8 cellular contexts compared by ENCODE assay signal in genomic region chr15:65421360-65422215, GRCh38. TPM values are rescaled to one million over a fixed set of nuclear protein-coding genes. Genes with fewer than 3 reads are reported as not detected.
A peak's percentile ranks its signal among the peaks of the same experiment; 100 is the strongest.
DNase-seq lines count a peak whose midpoint lies in the region; ATAC-seq and TF ChIP-seq lines count a peak whose summit lies in the region.

No MANE protein-coding gene starts in this region.

- H3K27me3 Mint-ChIP-seq in activated B cell treated with CpG ODN at 0.5 μM for 24 hours (peaks cover 71% of the 10 kb centered on the region), glutamatergic neuron (ENCODE audit: unreplicated experiment) (peaks cover 31% of the 10 kb centered on the region)

- H3K4me3 Mint-ChIP-seq in activated B cell treated with CpG ODN at 0.5 μM for 24 hours (peak overlapping the region; percentile 77), glutamatergic neuron (ENCODE audit: unreplicated experiment) (peak overlapping the region; percentile 100)

- POLR2A ChIA-PET in activated B cell treated with CpG ODN at 0.5 μM for 24 hours (lab: Charles Lee), result interaction anchor here (0.5 kb wide), 1 partner anchor 117 kb away, joined by 3 read pairs; the partner anchor contains the start of gene RNU5B-1

- H3K9me3 Mint-ChIP-seq in activated B cell treated with CpG ODN at 0.5 μM for 24 hours, result no peaks in the 10 kb centered on the region
- H3K9me3 Mint-ChIP-seq in glutamatergic neuron (ENCODE audit: unreplicated experiment), result peaks cover 32% of the 10 kb centered on the region

- H3K36me3 Mint-ChIP-seq in activated B cell treated with CpG ODN at 0.5 μM for 24 hours (ENCODE audit: low read depth) (no peaks in the 10 kb centered on the region), glutamatergic neuron (ENCODE audit: unreplicated experiment) (peaks cover 4% of the 10 kb centered on the region)

- H3K27ac Mint-ChIP-seq in activated B cell treated with CpG ODN at 0.5 μM for 24 hours (no peak overlapping the region), glutamatergic neuron (ENCODE audit: unreplicated experiment) (peak overlapping the region; percentile 100)

- TF ChIP-seq CTCF in activated B cell treated with CpG ODN at 0.5 μM for 24 hours (IDR thresholded peaks at IDR 0.05) (no peak), glutamatergic neuron (IDR thresholded peaks at IDR 0.05; ENCODE audit: partially characterized antibody, unreplicated experiment) (no peak)

- intact Hi-C loops in activated B cell treated with CpG ODN at 0.5 μM for 24 hours (cut with micrococcal nuclease), result no loop called here

- ATAC-seq in GM19023 (IDR thresholded peaks at IDR 0.05; ENCODE audit: unreplicated experiment), result peak; percentile 65
- ATAC-seq in activated B cell treated with CpG ODN at 0.5 μM for 24 hours (ENCODE audit: low read depth), result no peak

- H3K4me1 Mint-ChIP-seq in activated B cell treated with CpG ODN at 0.5 μM for 24 hours (peaks cover 16% of the 10 kb centered on the region), glutamatergic neuron (ENCODE audit: low read depth, unreplicated experiment) (peaks cover 56% of the 10 kb centered on the region)

- peak; percentile 40 for DNase-seq in AG08396 (ENCODE audit: low spot score)
- DNase-seq in activated B cell treated with CpG ODN at 0.5 μM for 24 hours, result no peak
- DNase-seq in glutamatergic neuron, result peak; percentile 94
- peak in 33 of 56 donors; percentile 7 to 75 (median 36) for DNase-seq in nucleus accumbens (lab: John Stamatoyannopoulos, UW)
- no peak for DNase-seq in SKM-1 (lab: John Stamatoyannopoulos, UW; ENCODE audit: unreplicated experiment)
- DNase-seq in dermis blood vessel endothelial cell, result no peak
- no peak for DNase-seq in NCI-H2107 (lab: John Stamatoyannopoulos, UW)

- CTCF ChIA-PET in activated B cell treated with CpG ODN at 0.5 μM for 24 hours (lab: Charles Lee), result no interaction called here

RNA-seq across cellular contexts. Expression of gene IGDCC4, which starts 1.2 kb away (rescaled TPM):
- not detected in 2 replicates for total RNA-seq in activated B cell treated with CpG ODN at 0.5 μM for 24 hours
- total RNA-seq in glutamatergic neuron (ENCODE audit: unreplicated experiment), result 53.9 TPM
- 0.09 and 0.17 TPM in 2 replicates for total RNA-seq in dermis blood vessel endothelial cell

RNA-seq across cellular contexts. Expression of gene IGDCC3, which starts 43.8 kb away (rescaled TPM):
- total RNA-seq in activated B cell treated with CpG ODN at 0.5 μM for 24 hours (not detected in 2 replicates), glutamatergic neuron (ENCODE audit: unreplicated experiment) (342 TPM), dermis blood vessel endothelial cell (not detected in 2 replicates)

Comparison
In these comparisons a context has a peak if more than half of its experiments do, and no peak if none do; other contexts are left out.
1. DNase-seq: peak in AG08396 (single experiment), glutamatergic neuron (single experiment) and nucleus accumbens (33 of 56); none in activated B cell treated with CpG ODN at 0.5 μM for 24 hours (single experiment), SKM-1 (single experiment), dermis blood vessel endothelial cell (single experiment) and NCI-H2107 (single experiment).
2. RNA of gene IGDCC4, which starts 1.2 kb away (total RNA-seq): 53.9 TPM in glutamatergic neuron (single experiment); 0.09 to 0.17 TPM in dermis blood vessel endothelial cell and not detected in activated B cell treated with CpG ODN at 0.5 μM for 24 hours; every median in the first group is over 10 times any median in the second.
3. RNA of gene IGDCC3, which starts 43.8 kb away (total RNA-seq): 342 TPM in glutamatergic neuron (single experiment); not detected in activated B cell treated with CpG ODN at 0.5 μM for 24 hours and not detected in dermis blood vessel endothelial cell; every median in the first group is over 100 times any median in the second.